In the genomic region with DNA sequence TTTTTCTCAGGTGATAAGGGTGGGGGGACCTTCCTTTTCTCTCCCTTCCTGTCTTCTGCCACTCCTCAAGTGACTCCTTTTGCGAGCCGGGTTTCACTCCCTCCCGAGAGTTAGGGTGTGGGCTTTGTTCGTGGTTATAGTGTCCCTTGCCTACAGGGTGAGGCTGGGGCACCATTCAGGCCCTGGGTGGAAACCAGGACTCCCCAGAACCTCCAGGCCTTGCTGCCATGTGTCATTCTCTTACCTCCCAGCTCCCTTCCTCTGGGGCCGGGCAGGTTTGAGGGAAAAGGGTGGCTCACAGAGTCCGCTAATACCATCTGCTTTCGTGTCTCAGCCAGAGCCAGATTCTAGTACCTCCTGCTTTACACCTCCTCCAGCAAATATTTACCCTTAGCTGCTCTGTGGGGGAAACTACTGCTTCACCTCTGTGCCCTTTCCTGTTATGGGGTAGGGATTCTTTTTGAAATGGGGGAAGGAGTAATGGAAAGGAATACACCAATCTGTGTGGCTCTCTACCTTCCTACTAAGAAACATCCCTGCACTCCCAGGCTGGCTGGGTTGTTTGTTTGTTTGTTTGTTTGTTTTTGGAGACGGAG, we compare ENCODE assay signal across 8 cellular contexts. TPM values are rescaled to one million over a fixed set of nuclear protein-coding genes. Genes with fewer than 3 reads are reported as not detected.
A peak's percentile ranks its signal among the peaks of the same experiment; 100 is the strongest.
DNase-seq lines count a peak whose midpoint lies in the region; ATAC-seq, FAIRE-seq and TF ChIP-seq lines count a peak whose summit lies in the region.

No MANE protein-coding gene starts in this region.

- H3K36me3 ChIP-seq in keratinocyte (ENCODE audit: control insufficient read depth in 2 of 2, extremely low read depth in 1 of 2, insufficient read depth in 2 of 2, low read length in 2 of 2) (peaks cover 4 to 16% of the 10 kb centered on the region in 2 experiments), BE2C (peaks cover 2% of the 10 kb centered on the region)

- intact Hi-C loops in activated CD4-positive, alpha-beta T cell treated with anti-CD3 and anti-CD28 coated beads, Interleukin-2, amount 10 ng/mL, durations not matched to agents 24 days and 14 days (cut with micrococcal nuclease): no loop called here
- intact Hi-C loops in activated T-helper 2 cell treated with anti-CD3 and anti-CD28 coated beads, Interferon-gamma antibody, Interleukin-2, Interleukin-4, amounts not matched to agents 10 μg/mL and 5 μg/mL and 100 μg/mL, durations not matched to agents 14 hours and 24 hours and 36 hours (cut with micrococcal nuclease): no loop called here

- H3K4me2 ChIP-seq in keratinocyte (ENCODE audit: control insufficient read depth, extremely low read depth, insufficient read depth, low read depth, low read length): peak overlapping the region; percentile 71

- H4K20me1 ChIP-seq in keratinocyte (ENCODE audit: control insufficient read depth, extremely low read depth, insufficient read depth, low read length): peaks cover 9% of the 10 kb centered on the region

- H3K27ac Mint-ChIP-seq in activated CD4-positive, alpha-beta T cell treated with anti-CD3 and anti-CD28 coated beads, Interleukin-2, amount 10 ng/mL, durations not matched to agents 24 days and 14 days: peak overlapping the region; percentile 69
- peak overlapping the region; percentile 60 for H3K27ac Mint-ChIP-seq in activated T-helper 2 cell treated with anti-CD3 and anti-CD28 coated beads, Interferon-gamma antibody, Interleukin-2, Interleukin-4, amounts not matched to agents 10 μg/mL and 5 μg/mL and 100 μg/mL, durations not matched to agents 14 hours and 24 hours and 36 hours

- peaks cover 78% of the 10 kb centered on the region for H3K79me2 ChIP-seq in keratinocyte (ENCODE audit: control insufficient read depth, insufficient read depth, low read length)

- TF ChIP-seq CTCF in keratinocyte (optimal IDR thresholded peaks at IDR 0.05 in 1 of 3, IDR thresholded peaks at IDR 0.05 in 1 of 3, conservative IDR thresholded peaks at IDR 0.05 in 1 of 3; ENCODE audit: extremely low read depth in 1 of 3, insufficient read depth in 2 of 3, low read length in 3 of 3) (no peak), BE2C (IDR thresholded peaks at IDR 0.05; ENCODE audit: low read depth, low read length) (no peak)

- peak overlapping the region; percentile 99 for H3K9ac ChIP-seq in keratinocyte (ENCODE audit: control insufficient read depth, extremely low read depth, insufficient read depth, low read length)

- no peak for DNase-seq in activated CD4-positive, alpha-beta T cell treated with anti-CD3 and anti-CD28 coated beads, Interleukin-2, amount 10 ng/mL, durations not matched to agents 24 days and 14 days
- no peak for DNase-seq in activated CD4-positive, alpha-beta T cell treated with anti-CD3 and anti-CD28 coated beads for 48 hours
- no peak for DNase-seq in activated T-helper 2 cell treated with anti-CD3 and anti-CD28 coated beads, Interferon-gamma antibody, Interleukin-2, Interleukin-4, amounts not matched to agents 10 μg/mL and 5 μg/mL and 100 μg/mL, durations not matched to agents 14 hours and 24 hours and 36 hours (ENCODE audit: low spot score)
- DNase-seq in keratinocyte (ENCODE audit: low read depth, low spot score) (no peak), BE2C (no peak), SHP77 (lab: John Stamatoyannopoulos, UW) (no peak)

- H3K4me1 ChIP-seq in keratinocyte (ENCODE audit: control insufficient read depth, extremely low read depth, insufficient read depth, low read length) (peaks cover 48% of the 10 kb centered on the region), BE2C (peaks cover 11% of the 10 kb centered on the region; the same call in 1 of the 2 replicates)

- dilution Hi-C loops in keratinocyte (cut with MboI; ENCODE audit: extremely low pct_ligation_motif_present, low sequenced_read_pairs): no loop called here

- no peak overlapping the region for H2AFZ ChIP-seq in keratinocyte (ENCODE audit: control insufficient read depth, low read length)

- H3K36me3 Mint-ChIP-seq in activated CD4-positive, alpha-beta T cell treated with anti-CD3 and anti-CD28 coated beads, Interleukin-2, amount 10 ng/mL, durations not matched to agents 24 days and 14 days (ENCODE audit: low read depth): peaks cover 43% of the 10 kb centered on the region
- H3K36me3 Mint-ChIP-seq in activated T-helper 2 cell treated with anti-CD3 and anti-CD28 coated beads, Interferon-gamma antibody, Interleukin-2, Interleukin-4, amounts not matched to agents 10 μg/mL and 5 μg/mL and 100 μg/mL, durations not matched to agents 14 hours and 24 hours and 36 hours (ENCODE audit: low read depth): peaks cover 54% of the 10 kb centered on the region

- H3K4me1 Mint-ChIP-seq in activated CD4-positive, alpha-beta T cell treated with anti-CD3 and anti-CD28 coated beads, Interleukin-2, amount 10 ng/mL, durations not matched to agents 24 days and 14 days: peaks cover 64% of the 10 kb centered on the region
- peaks cover 52% of the 10 kb centered on the region for H3K4me1 Mint-ChIP-seq in activated T-helper 2 cell treated with anti-CD3 and anti-CD28 coated beads, Interferon-gamma antibody, Interleukin-2, Interleukin-4, amounts not matched to agents 10 μg/mL and 5 μg/mL and 100 μg/mL, durations not matched to agents 14 hours and 24 hours and 36 hours (ENCODE audit: low read depth)

- peak overlapping the region; percentile 97 for H3K4me3 Mint-ChIP-seq in activated CD4-positive, alpha-beta T cell treated with anti-CD3 and anti-CD28 coated beads, Interleukin-2, amount 10 ng/mL, durations not matched to agents 24 days and 14 days
- peak overlapping the region; percentile 99 for H3K4me3 Mint-ChIP-seq in activated T-helper 2 cell treated with anti-CD3 and anti-CD28 coated beads, Interferon-gamma antibody, Interleukin-2, Interleukin-4, amounts not matched to agents 10 μg/mL and 5 μg/mL and 100 μg/mL, durations not matched to agents 14 hours and 24 hours and 36 hours (ENCODE audit: low read depth)

- no peaks in the 10 kb centered on the region for H3K9me3 Mint-ChIP-seq in activated CD4-positive, alpha-beta T cell treated with anti-CD3 and anti-CD28 coated beads, Interleukin-2, amount 10 ng/mL, durations not matched to agents 24 days and 14 days
- H3K9me3 Mint-ChIP-seq in activated T-helper 2 cell treated with anti-CD3 and anti-CD28 coated beads, Interferon-gamma antibody, Interleukin-2, Interleukin-4, amounts not matched to agents 10 μg/mL and 5 μg/mL and 100 μg/mL, durations not matched to agents 14 hours and 24 hours and 36 hours: no peaks in the 10 kb centered on the region

- no peak for FAIRE-seq in keratinocyte (lab: Jason Lieb, UNC)

- no peaks in the 10 kb centered on the region for H3K27me3 Mint-ChIP-seq in activated CD4-positive, alpha-beta T cell treated with anti-CD3 and anti-CD28 coated beads, Interleukin-2, amount 10 ng/mL, durations not matched to agents 24 days and 14 days
- no peaks in the 10 kb centered on the region for H3K27me3 Mint-ChIP-seq in activated T-helper 2 cell treated with anti-CD3 and anti-CD28 coated beads, Interferon-gamma antibody, Interleukin-2, Interleukin-4, amounts not matched to agents 10 μg/mL and 5 μg/mL and 100 μg/mL, durations not matched to agents 14 hours and 24 hours and 36 hours (ENCODE audit: low read depth)

- H3K9me1 ChIP-seq in keratinocyte (ENCODE audit: control insufficient read depth, extremely low read depth, insufficient read depth, low read length): no peaks in the 10 kb centered on the region

- H3K27ac ChIP-seq in keratinocyte (ENCODE audit: control insufficient read depth, insufficient read depth, low read length) (peak overlapping the region; percentile 98), temporal lobe (ENCODE audit: low read depth, low read length) (peak overlapping the region; percentile 54)

- H3K4me3 ChIP-seq in keratinocyte (ENCODE audit: control insufficient read depth in 2 of 3, extremely low read depth in 1 of 3, insufficient read depth in 2 of 3, low read depth in 1 of 3, low read length in 3 of 3) (peak overlapping the region; percentile 96 to 100 (median 98)), BE2C (ENCODE audit: low read depth, low read length) (no peak overlapping the region)

- no peak for ATAC-seq in GM18519 (IDR thresholded peaks at IDR 0.05; ENCODE audit: low FRiP score, unreplicated experiment)

- H3K9me3 ChIP-seq in keratinocyte (ENCODE audit: control insufficient read depth, low read depth, low read length) (no peaks in the 10 kb centered on the region), BE2C (no peaks in the 10 kb centered on the region)

- H3K27me3 ChIP-seq in keratinocyte (ENCODE audit: control insufficient read depth, extremely low read depth, insufficient read depth, low read length) (no peaks in the 10 kb centered on the region), BE2C (no peaks in the 10 kb centered on the region)

RNA-seq across cellular contexts. Expression of gene ACTN4, which starts 2.8 kb away (rescaled TPM):
- 243 and 257 TPM in 2 replicates for total RNA-seq in activated CD4-positive, alpha-beta T cell treated with anti-CD3 and anti-CD28 coated beads, Interleukin-2, amount 10 ng/mL, durations not matched to agents 24 days and 14 days
- total RNA-seq in activated T-helper 2 cell treated with anti-CD3 and anti-CD28 coated beads, Interferon-gamma antibody, Interleukin-2, Interleukin-4, amounts not matched to agents 10 μg/mL and 5 μg/mL and 100 μg/mL, durations not matched to agents 14 hours and 24 hours and 36 hours: 329 and 334 TPM in 2 replicates
- 463 to 720 TPM (median 526 TPM) in 3 replicates for polyA plus RNA-seq in keratinocyte
- polyA plus RNA-seq in keratinocyte (2011; ENCODE audit: low read depth): 762 TPM
- polyA plus RNA-seq in keratinocyte (2011; cell fraction: cytosol; rRNA removed): 452 and 468 TPM in 2 replicates
- polyA plus RNA-seq in keratinocyte (2011; cell fraction: nucleus; rRNA removed): 1,020 and 1,377 TPM in 2 replicates
- polyA plus RNA-seq in keratinocyte (2012; ENCODE audit: low replicate concordance): 537 and 1,150 TPM in 2 replicates
- 417 to 1,584 TPM (median 501 TPM) in 3 replicates for polyA minus RNA-seq in keratinocyte
- 376 TPM for polyA minus RNA-seq in keratinocyte (2011; cell fraction: cytosol; rRNA and poly(A)+ RNA removed)
- polyA minus RNA-seq in keratinocyte (2011; cell fraction: nucleus; rRNA and poly(A)+ RNA removed): 400 and 697 TPM in 2 replicates
- 51.9 TPM for total RNA-seq in temporal lobe
- polyA plus RNA-seq in BE2C (2012; ENCODE audit: insufficient read depth, insufficient read length, low read depth): 179 TPM

RNA-seq across cellular contexts. Expression of gene EIF3K, which starts 31.3 kb away (rescaled TPM):
- 321 and 322 TPM in 2 replicates for total RNA-seq in activated CD4-positive, alpha-beta T cell treated with anti-CD3 and anti-CD28 coated beads, Interleukin-2, amount 10 ng/mL, durations not matched to agents 24 days and 14 days
- 285 and 287 TPM in 2 replicates for total RNA-seq in activated T-helper 2 cell treated with anti-CD3 and anti-CD28 coated beads, Interferon-gamma antibody, Interleukin-2, Interleukin-4, amounts not matched to agents 10 μg/mL and 5 μg/mL and 100 μg/mL, durations not matched to agents 14 hours and 24 hours and 36 hours
- polyA plus RNA-seq in keratinocyte: 240 to 304 TPM (median 260 TPM) in 3 replicates
- polyA plus RNA-seq in keratinocyte (2011; ENCODE audit: low read depth): 262 TPM
- 399 and 557 TPM in 2 replicates for polyA plus RNA-seq in keratinocyte (2011; cell fraction: cytosol; rRNA removed)
- 275 and 357 TPM in 2 replicates for polyA plus RNA-seq in keratinocyte (2011; cell fraction: nucleus; rRNA removed)
- 276 and 339 TPM in 2 replicates for polyA plus RNA-seq in keratinocyte (2012; ENCODE audit: low replicate concordance)
- polyA minus RNA-seq in keratinocyte: 344 to 553 TPM (median 352 TPM) in 3 replicates
- polyA minus RNA-seq in keratinocyte (2011; cell fraction: cytosol; rRNA and poly(A)+ RNA removed): 270 TPM
- 60.8 and 84.1 TPM in 2 replicates for polyA minus RNA-seq in keratinocyte (2011; cell fraction: nucleus; rRNA and poly(A)+ RNA removed)
- total RNA-seq in temporal lobe: 89.0 TPM
- polyA plus RNA-seq in BE2C (2012; ENCODE audit: insufficient read depth, insufficient read length, low read depth): 581 TPM

RNA-seq across cellular contexts. Expression of gene MAP4K1, which starts 32.5 kb away (rescaled TPM):
- 156 and 172 TPM in 2 replicates for total RNA-seq in activated CD4-positive, alpha-beta T cell treated with anti-CD3 and anti-CD28 coated beads, Interleukin-2, amount 10 ng/mL, durations not matched to agents 24 days and 14 days
- total RNA-seq in activated T-helper 2 cell treated with anti-CD3 and anti-CD28 coated beads, Interferon-gamma antibody, Interleukin-2, Interleukin-4, amounts not matched to agents 10 μg/mL and 5 μg/mL and 100 μg/mL, durations not matched to agents 14 hours and 24 hours and 36 hours: 181 and 187 TPM in 2 replicates
- polyA plus RNA-seq in keratinocyte: 0.22 to 0.25 TPM in 2 of 3 replicates, not detected in the other
- polyA plus RNA-seq in keratinocyte (2011; ENCODE audit: low read depth): not detected
- polyA plus RNA-seq in keratinocyte (2011; cell fraction: cytosol; rRNA removed): 0.06 TPM in 1 of 2 replicates, not detected in the other
- 0.52 and 0.60 TPM in 2 replicates for polyA plus RNA-seq in keratinocyte (2011; cell fraction: nucleus; rRNA removed)
- polyA plus RNA-seq in keratinocyte (2012; ENCODE audit: low replicate concordance): 0.23 and 0.81 TPM in 2 replicates
- polyA minus RNA-seq in keratinocyte: not detected in 3 replicates
- polyA minus RNA-seq in keratinocyte (2011; cell fraction: cytosol; rRNA and poly(A)+ RNA removed): not detected
- polyA minus RNA-seq in keratinocyte (2011; cell fraction: nucleus; rRNA and poly(A)+ RNA removed): not detected in 2 replicates
- total RNA-seq in temporal lobe: 0.49 TPM
- polyA plus RNA-seq in BE2C (2012; ENCODE audit: insufficient read depth, insufficient read length, low read depth): 10.0 TPM

Comparison
In these comparisons a context has a peak if more than half of its experiments do, and no peak if none do; other contexts are left out.
1. RNA of gene MAP4K1, which starts 32.5 kb away (total RNA-seq): 181 to 187 TPM in activated T-helper 2 cell treated with anti-CD3 and anti-CD28 coated beads, Interferon-gamma antibody, Interleukin-2, Interleukin-4, amounts not matched to agents 10 μg/mL and 5 μg/mL and 100 μg/mL, durations not matched to agents 14 hours and 24 hours and 36 hours and 156 to 172 TPM in activated CD4-positive, alpha-beta T cell treated with anti-CD3 and anti-CD28 coated beads, Interleukin-2, amount 10 ng/mL, durations not matched to agents 24 days and 14 days; 0.49 TPM in temporal lobe (single experiment); every median in the first group is over 100 times any median in the second.